9 cellular contexts compared by ENCODE assay signal in genomic region chr17:40559016-40559853, GRCh38. TPM values are rescaled to one million over a fixed set of nuclear protein-coding genes. Genes with fewer than 3 reads are reported as not detected.
A peak's percentile ranks its signal among the peaks of the same experiment; 100 is the strongest.
DNase-seq lines count a peak whose midpoint lies in the region; ATAC-seq and TF ChIP-seq lines count a peak whose summit lies in the region.
"Had no signal": no experiment of that assay in that cellular context is flagged by ENCODE, and none has a peak within 500 bp of the region (broad histone marks: within the 10 kb centered on the region; RNA-seq: fewer than 3 reads in every experiment).

No MANE protein-coding gene starts in this region.

- H3F3A ChIP-seq in SK-N-SH (replicated peaks; ENCODE audit: insufficient read depth) = no peaks in the 10 kb centered on the region

- no peak overlapping the region for H2BK5ac ChIP-seq in H9 (ENCODE audit: insufficient read length, low read length)

- peaks cover 36 to 48% of the 10 kb centered on the region in 2 experiments for H3K4me1 Mint-ChIP-seq in H9
- H3K4me1 Mint-ChIP-seq in activated T-cell treated with anti-CD3 and anti-CD28 coated beads, Interleukin-2, amount 50 U/mL, for 24 hours (ENCODE audit: low read depth) = peaks cover 94% of the 10 kb centered on the region

- no peaks in the 10 kb centered on the region for H3K79me2 ChIP-seq in H9 (ENCODE audit: insufficient read depth, low read length)
- H3K79me2 ChIP-seq in SK-N-SH (ENCODE audit: insufficient read depth) = no peaks in the 10 kb centered on the region

- TF ChIP-seq CTCF in H9 (conservative IDR thresholded peaks at IDR 0.05) (no peak), gastroesophageal sphincter (IDR thresholded peaks at IDR 0.05) (no peak), spleen (IDR thresholded peaks at IDR 0.05 in 8 of 11, conservative IDR thresholded peaks at IDR 0.05 in 3 of 11) (no peak), SK-N-SH (IDR thresholded peaks at IDR 0.05) (no peak)

- no peaks in the 10 kb centered on the region for H3K23me2 ChIP-seq in H9 (ENCODE audit: insufficient read length, low read depth, low read length, poor library complexity, severe bottlenecking)

- no peaks in the 10 kb centered on the region for H3K36me3 ChIP-seq in gastroesophageal sphincter
- H3K36me3 ChIP-seq in spleen = peaks cover 0 to 58% (median 10%) of the 10 kb centered on the region in 6 donors
- no peaks in the 10 kb centered on the region for H3K36me3 ChIP-seq in SK-N-SH (replicated peaks in 1 of 2; ENCODE audit: control insufficient read depth in 1 of 2, insufficient read depth in 2 of 2, low read length in 1 of 2)

- H3K27ac ChIP-seq in H9 (ENCODE audit: insufficient read length, low read depth, low read length) (no peak overlapping the region), gastroesophageal sphincter (peak overlapping the region in 3 of 4 donors; percentile 14 to 70 (median 64)), spleen (peak overlapping the region; percentile 60 to 95 (median 86)), SK-N-SH (ENCODE audit: low read depth in 2 of 2, low read length in 1 of 2) (peak overlapping the region in 1 of 2 experiments; percentile 79; a peak in 1 of 4 replicates)

- no peak for ATAC-seq in gastroesophageal sphincter
- ATAC-seq in GM21526 (IDR thresholded peaks at IDR 0.05; ENCODE audit: low FRiP score, unreplicated experiment) = no peak

- H2BK120ac ChIP-seq in H9 (ENCODE audit: low read depth, low read length, poor library complexity, severe bottlenecking) = no peak overlapping the region

- no peaks in the 10 kb centered on the region for H3K9me2 ChIP-seq in SK-N-SH

- H2BK20ac ChIP-seq in H9 (ENCODE audit: low read depth, low read length, poor library complexity, severe bottlenecking) = no peak overlapping the region

- H3K4me3 Mint-ChIP-seq in H9 = no peak overlapping the region
- H3K4me3 Mint-ChIP-seq in activated T-cell treated with anti-CD3 and anti-CD28 coated beads, Interleukin-2, amount 50 U/mL, for 24 hours = peak overlapping the region; percentile 91

- in situ Hi-C loops in KBM-7 (cut with MboI; ENCODE audit: low pct_unique_long_range_greater_than_20kb, low sequenced_read_pairs) = no loop called here

- DNase-seq in H9 (peak; percentile 27), spleen (peak; percentile 64), KBM-7 (no peak), SK-N-SH (no peak), GM19238 (ENCODE audit: insufficient read length, low spot score) (no peak)
- DNase-seq in activated T-cell treated with anti-CD3 and anti-CD28 coated beads, Interleukin-2, amount 50 U/mL, for 24 hours = peak; percentile 40
- DNase-seq: RPMI8226 had no signal

- no peak overlapping the region for H3K56ac ChIP-seq in H9 (ENCODE audit: insufficient read length, low read depth, low read length)

- no peak overlapping the region for H4K5ac ChIP-seq in H9 (ENCODE audit: insufficient read length, low read depth, low read length)

- intact Hi-C loops in spleen (cut with DNase I; ENCODE audit: low total_unique reads) = no loop called here

- H3T11ph ChIP-seq in H9 (ENCODE audit: low read length) = no peak overlapping the region

- H2AFZ ChIP-seq in H9 (ENCODE audit: low read length) (no peak overlapping the region), SK-N-SH (ENCODE audit: low read depth) (no peak overlapping the region)

- H3K4me1 ChIP-seq in H9 (ENCODE audit: insufficient read depth, low read length) (no peaks in the 10 kb centered on the region), gastroesophageal sphincter (peaks cover 0 to 57% (median 8%) of the 10 kb centered on the region in 3 donors), spleen (peaks cover 54 to 100% (median 82%) of the 10 kb centered on the region in 6 donors), SK-N-SH (ENCODE audit: control insufficient read depth in 1 of 2, insufficient read depth in 2 of 2, low read depth in 1 of 2, low read length in 1 of 2) (peaks cover 0 to 59% of the 10 kb centered on the region in 2 experiments; a peak in 2 of 4 replicates)

- H4K8ac ChIP-seq in H9 (replicated peaks; ENCODE audit: insufficient read length, low read depth, low read length) = no peak overlapping the region

- no peak for TF ChIP-seq EP300 in gastroesophageal sphincter (IDR thresholded peaks at IDR 0.05)
- TF ChIP-seq EP300 in SK-N-SH (IDR thresholded peaks at IDR 0.05; ENCODE audit: borderline replicate concordance in 1 of 2, low read depth in 1 of 2, low read length in 1 of 2) = no peak

- H3K23ac ChIP-seq in H9 (ENCODE audit: insufficient read length, low read depth, low read length) = no peak overlapping the region

- H3K36me3 Mint-ChIP-seq in H9 (ENCODE audit: insufficient read depth in 1 of 3, low read depth in 3 of 3) = no peaks in the 10 kb centered on the region; a peak in 2 of 7 replicates
- H3K36me3 Mint-ChIP-seq in activated T-cell treated with anti-CD3 and anti-CD28 coated beads, Interleukin-2, amount 50 U/mL, for 24 hours (ENCODE audit: low read depth) = peaks cover 100% of the 10 kb centered on the region

- TF ChIP-seq POLR2A in gastroesophageal sphincter (IDR thresholded peaks at IDR 0.05) = no peak
- TF ChIP-seq POLR2A in spleen (IDR thresholded peaks at IDR 0.05) = no peak

- H3K27me3 Mint-ChIP-seq in H9 (ENCODE audit: low read depth) = peaks cover 25% of the 10 kb centered on the region
- H3K27me3 Mint-ChIP-seq in activated T-cell treated with anti-CD3 and anti-CD28 coated beads, Interleukin-2, amount 50 U/mL, for 24 hours = no peaks in the 10 kb centered on the region

- no peaks in the 10 kb centered on the region for H4K20me1 ChIP-seq in H9 (ENCODE audit: control insufficient read depth, insufficient read depth, insufficient read length)
- H4K20me1 ChIP-seq in SK-N-SH (ENCODE audit: insufficient read depth) = no peaks in the 10 kb centered on the region

- H3K4me3 ChIP-seq in gastroesophageal sphincter (no peak overlapping the region), spleen (peak overlapping the region in 1 of 8 donors; percentile 81), SK-N-SH (ENCODE audit: low read depth in 2 of 2, low read length in 1 of 2) (no peak overlapping the region)

- no peak overlapping the region for H2BK12ac ChIP-seq in H9 (ENCODE audit: insufficient read length, low read depth, low read length)

- H3K9me3 Mint-ChIP-seq in H9 = 0 out of 5 replicates have a peak, but pooled peaks cover 0 to 3% of the 10 kb centered on the region in 2 experiments
- no peaks in the 10 kb centered on the region for H3K9me3 Mint-ChIP-seq in activated T-cell treated with anti-CD3 and anti-CD28 coated beads, Interleukin-2, amount 50 U/mL, for 24 hours

- H3K14ac ChIP-seq in H9 (ENCODE audit: insufficient read depth, low read length) = no peak overlapping the region

- TF ChIP-seq RAD21 in SK-N-SH (IDR thresholded peaks at IDR 0.05; ENCODE audit: low read length) = no peak

- no peak overlapping the region for H2BK15ac ChIP-seq in H9 (ENCODE audit: low read depth, low read length)

- CTCF ChIA-PET in SK-N-SH (lab: Yijun Ruan, JAX) = interaction anchor here (0.6 to 16.9 kb wide), 56 partner anchors 10 to 989 kb away, joined by 3 to 381 read pairs (median 6); partner anchors contain the start of genes GJD3 and IGFBP4

- H3K9ac ChIP-seq in H9 (ENCODE audit: extremely low read depth, insufficient read length, low read length) (no peak overlapping the region), SK-N-SH (no peak overlapping the region)

- no peak overlapping the region for H2AK5ac ChIP-seq in H9 (ENCODE audit: insufficient read length, low read length)

- H3K27me3 ChIP-seq in H9 (ENCODE audit: insufficient read depth, low read length) = no peaks in the 10 kb centered on the region
- peaks cover 8% of the 10 kb centered on the region for H3K27me3 ChIP-seq in gastroesophageal sphincter
- H3K27me3 ChIP-seq in spleen (replicated peaks in 1 of 7) = no peaks in the 10 kb centered on the region
- H3K27me3 ChIP-seq in SK-N-SH (ENCODE audit: insufficient read depth) = peaks cover 11% of the 10 kb centered on the region; the same call in 1 of the 2 replicates

- no peak overlapping the region for H4K91ac ChIP-seq in H9 (ENCODE audit: insufficient read length, low read depth, low read length)

- no CpG with 5 or more reads among the region's 11 CpGs for WGBS in H9 (ENCODE audit: extremely low coverage, insufficient read length, low lambda C conversion rate)
- whole genome bisulfite sequencing in gastroesophageal sphincter (ENCODE audit: low coverage in 1 of 2), 2 donors = 74 to 89% methylated on average over 2 of the region's 11 CpGs
- 78 to 85% (median 84%) methylated on average over 8 to 11 of the region's 11 CpGs for WGBS in spleen, 5 donors
- 80% methylated on average over 9 of the region's 11 CpGs for WGBS in SK-N-SH (ENCODE audit: low lambda C conversion rate)

- H3K4me2 ChIP-seq in H9 (ENCODE audit: insufficient read depth, insufficient read length, low read length) (no peak overlapping the region), SK-N-SH (no peak overlapping the region)

- H3K27ac Mint-ChIP-seq in H9 = no peak overlapping the region
- peak overlapping the region; percentile 100 for H3K27ac Mint-ChIP-seq in activated T-cell treated with anti-CD3 and anti-CD28 coated beads, Interleukin-2, amount 50 U/mL, for 24 hours

- no peak overlapping the region for H3K18ac ChIP-seq in H9 (ENCODE audit: insufficient read length, low read depth, low read length)

- H3K4ac ChIP-seq in H9 (ENCODE audit: low read depth, low read length) = no peak overlapping the region

- POLR2A ChIA-PET in SK-N-SH (lab: Yijun Ruan, JAX) = interaction anchor here (0.8 to 3.0 kb wide), 5 partner anchors 10 to 197 kb away, joined by 3 to 11 read pairs (median 3); no protein-coding TSS in a partner anchor

- H3K9me3 ChIP-seq in H9 (ENCODE audit: control insufficient read depth, low read depth, low read length) = no peaks in the 10 kb centered on the region
- H3K9me3 ChIP-seq in gastroesophageal sphincter = no peaks in the 10 kb centered on the region
- no peaks in the 10 kb centered on the region for H3K9me3 ChIP-seq in spleen
- H3K9me3 ChIP-seq in SK-N-SH = no peaks in the 10 kb centered on the region

- no peaks in the 10 kb centered on the region for H3K79me1 ChIP-seq in H9 (ENCODE audit: insufficient read depth, low read depth, low read length, poor library complexity, severe bottlenecking)

TF ChIP-seq in SK-N-SH, 30 proteins besides CTCF, POLR2A, EP300 and RAD21 (continues in another document):
- TF ChIP-seq SIN3A (IDR thresholded peaks at IDR 0.05; ENCODE audit: borderline replicate concordance, low read depth, low read length) = no peak

RNA-seq across cellular contexts. Expression of gene CCR7, which starts 6.0 kb away (rescaled TPM):
- total RNA-seq in H9 (2021) (0.31 TPM in 1 of 2 replicates, not detected in the other), gastroesophageal sphincter (1 to 10 TPM in 1 of 4 donors, under 1 TPM in 2, not detected in 1; 0.15 to 2.2 (median 0.35) TPM), spleen (10 to 100 TPM; 31.9 to 77.4 (median 49.9) TPM)
- polyA plus RNA-seq in spleen (10 to 100 TPM; 29.0 to 79.1 (median 63.5) TPM), SK-N-SH (2012; rRNA removed) (not detected in 2 replicates)
- polyA plus RNA-seq in SK-N-SH (2012; cell fraction: cytosol; rRNA removed) = 0.03 and 0.05 TPM in 2 replicates
- polyA plus RNA-seq in SK-N-SH (2012; cell fraction: nucleus; rRNA removed) = 0.02 TPM in 1 of 2 replicates, not detected in the other

RNA-seq across cellular contexts. Expression of gene TNS4, which starts 57.8 kb away (rescaled TPM):
- total RNA-seq in H9 (2021) = 0.55 and 0.59 TPM in 2 replicates
- total RNA-seq in gastroesophageal sphincter = 1 to 10 TPM in 1 of 4 donors, not detected in 3; 2.2 TPM
- total RNA-seq in spleen = 1 to 10 TPM in 1 of 7 donors, under 1 TPM in 5, not detected in 1; 0.14 to 1.3 (median 0.41) TPM
- under 1 TPM; 0.15 to 0.45 (median 0.21) TPM for polyA plus RNA-seq in spleen
- polyA plus RNA-seq in SK-N-SH (2012; rRNA removed) = not detected in 2 replicates
- 0.01 TPM in 1 of 2 replicates, not detected in the other for polyA plus RNA-seq in SK-N-SH (2012; cell fraction: cytosol; rRNA removed)
- 0.02 TPM in 1 of 2 replicates, not detected in the other for polyA plus RNA-seq in SK-N-SH (2012; cell fraction: nucleus; rRNA removed)

Comparison
In these comparisons a context has a peak if more than half of its experiments do, and no peak if none do; other contexts are left out.
1. DNase-seq: peak in H9 (single experiment), activated T-cell treated with anti-CD3 and anti-CD28 coated beads, Interleukin-2, amount 50 U/mL, for 24 hours (single experiment) and spleen (single experiment); none in KBM-7 (single experiment), SK-N-SH (single experiment) and GM19238 (single experiment).
2. RNA of gene CCR7, which starts 6.0 kb away (total RNA-seq): 31.9 to 77.4 TPM in spleen; 0.15 to 2.2 TPM in gastroesophageal sphincter and 0.31 TPM in H9; every median in the first group is over 10 times any median in the second.